12 cellular contexts compared by ENCODE assay signal in the genomic region with DNA sequence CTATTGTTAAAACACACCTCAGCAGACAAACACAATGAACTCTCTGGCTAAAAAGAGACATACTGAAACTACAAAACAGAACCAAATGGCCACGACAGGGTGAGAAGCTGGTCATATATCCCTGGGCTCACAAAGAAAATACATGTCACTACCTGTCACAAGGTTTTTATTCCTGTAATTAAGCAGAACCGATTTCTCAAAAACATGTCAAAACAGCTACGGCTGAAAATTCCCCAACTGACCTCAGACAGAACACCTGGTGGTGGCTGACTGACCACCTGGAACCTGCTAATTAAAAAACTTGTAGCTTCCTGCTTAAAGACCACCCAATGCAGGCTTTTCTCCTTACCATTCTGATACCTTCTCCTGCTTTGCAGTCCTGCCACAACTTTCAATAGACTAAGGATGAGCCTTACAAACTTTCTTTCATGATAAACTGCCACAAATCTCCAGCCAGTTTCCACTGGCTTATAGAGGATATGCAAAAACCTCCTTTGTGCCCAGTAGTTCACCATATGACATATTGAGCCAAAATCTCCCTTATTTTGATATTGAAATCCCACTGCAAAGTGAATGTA.
A peak's percentile ranks its signal among the peaks of the same experiment; 100 is the strongest.
DNase-seq lines count a peak whose midpoint lies in the region; ATAC-seq, FAIRE-seq and TF ChIP-seq lines count a peak whose summit lies in the region.
"Had no signal": no experiment of that assay in that cellular context is flagged by ENCODE, and none has a peak within 500 bp of the region (broad histone marks: within the 10 kb centered on the region; RNA-seq: fewer than 3 reads in every experiment).

No MANE protein-coding gene starts in this region.

- no peak overlapping the region for H3K4me2 ChIP-seq in PC-3 (ENCODE audit: low read length)

- no peaks in the 10 kb centered on the region for H3K79me2 ChIP-seq in PC-3 (ENCODE audit: low read length)

- peak; percentile 91 for ATAC-seq in GM19452 (IDR thresholded peaks at IDR 0.05; ENCODE audit: unreplicated experiment)
- peak; percentile 96 for ATAC-seq in HG02870 (IDR thresholded peaks at IDR 0.05; ENCODE audit: unreplicated experiment)
- ATAC-seq in HG03565 (IDR thresholded peaks at IDR 0.05; ENCODE audit: unreplicated experiment), result peak; percentile 89
- ATAC-seq in activated CD4-positive, CD25-positive, alpha-beta regulatory T cell treated with anti-CD3 and anti-CD28 coated beads, Interleukin-2, amount 50 U/mL, for 24 hours, result no peak
- ATAC-seq in PC-3, result no peak
- ATAC-seq: naive thymus-derived CD8-positive, alpha-beta T cell had no signal

- H3K4me3 ChIP-seq in PC-3 (ENCODE audit: low read length), result no peak overlapping the region
- H3K4me3 ChIP-seq: SJSA1 had no signal

- POLR2A ChIA-PET in PC-3 (lab: Charles Lee; ENCODE audit: unreplicated experiment), result no interaction called here

- CTCF ChIA-PET in PC-3 (lab: Charles Lee), result no interaction called here
- CTCF ChIA-PET in activated naive CD4-positive, alpha-beta T cell treated with anti-CD3 and anti-CD28 coated beads, Interleukin-2, amount 10 ng/mL, durations not matched to agents 7 days and 5 days (lab: Charles Lee), result no interaction called here

- peaks cover 5% of the 10 kb centered on the region for H3K9me3 Mint-ChIP-seq in activated naive CD4-positive, alpha-beta T cell treated with anti-CD3 and anti-CD28 coated beads, Interleukin-2, amount 10 ng/mL, durations not matched to agents 7 days and 5 days

- TF ChIP-seq CTCF in PC-3 (conservative IDR thresholded peaks at IDR 0.05; ENCODE audit: low read depth, low read length), result no peak

- no peak overlapping the region for H3K4me3 Mint-ChIP-seq in activated naive CD4-positive, alpha-beta T cell treated with anti-CD3 and anti-CD28 coated beads, Interleukin-2, amount 10 ng/mL, durations not matched to agents 7 days and 5 days
- H3K4me3 Mint-ChIP-seq: naive thymus-derived CD8-positive, alpha-beta T cell had no signal

- no peaks in the 10 kb centered on the region for H3K36me3 Mint-ChIP-seq in activated naive CD4-positive, alpha-beta T cell treated with anti-CD3 and anti-CD28 coated beads, Interleukin-2, amount 10 ng/mL, durations not matched to agents 7 days and 5 days
- H3K36me3 Mint-ChIP-seq: naive thymus-derived CD8-positive, alpha-beta T cell had no signal

- no peaks in the 10 kb centered on the region for H3K27me3 Mint-ChIP-seq in activated naive CD4-positive, alpha-beta T cell treated with anti-CD3 and anti-CD28 coated beads, Interleukin-2, amount 10 ng/mL, durations not matched to agents 7 days and 5 days
- H3K27me3 Mint-ChIP-seq: naive thymus-derived CD8-positive, alpha-beta T cell had no signal

- no peaks in the 10 kb centered on the region for H3K27me3 ChIP-seq in PC-3 (ENCODE audit: low read length)
- H3K27me3 ChIP-seq: SJSA1 had no signal

- no peak for TF ChIP-seq POLR2A in GM12891 (IDR thresholded peaks at IDR 0.05; ENCODE audit: low read depth, low read length)

- H3K36me3 ChIP-seq in PC-3 (ENCODE audit: low read depth, low read length), result no peaks in the 10 kb centered on the region
- H3K36me3 ChIP-seq: SJSA1 had no signal

- no peaks in the 10 kb centered on the region for H3K4me1 ChIP-seq in PC-3 (ENCODE audit: insufficient read depth, low read length)
- H3K4me1 ChIP-seq: SJSA1 had no signal

- no peaks in the 10 kb centered on the region for H4K20me1 ChIP-seq in PC-3 (ENCODE audit: low read length)

- DNase-seq in GM12891 (ENCODE audit: insufficient read length, low spot score), result peak; percentile 4
- no peak for DNase-seq in effector CD4-positive, alpha-beta T cell
- no peak for DNase-seq in PC-3
- no peak for DNase-seq in activated naive CD4-positive, alpha-beta T cell treated with anti-CD3 and anti-CD28 coated beads, Interleukin-2, amount 10 ng/mL, durations not matched to agents 7 days and 5 days
- DNase-seq: naive thymus-derived CD8-positive, alpha-beta T cell; NCI-H2029 treated with DMSO at 0.1 percent for 48 hours; stimulated activated CD4-positive, alpha-beta T cell treated with anti-CD3 and anti-CD28 coated beads, Interleukin-12 subunit alpha, Interleukin-12 subunit beta, amount 100 ng/mL, for 4 hours had no signal

- no peak for FAIRE-seq in GM12891 (lab: Jason Lieb, UNC)

- H3K9me3 ChIP-seq in PC-3 (ENCODE audit: low read length), result no peaks in the 10 kb centered on the region
- H3K9me3 ChIP-seq: SJSA1 had no signal

- intact Hi-C loops in PC-3 (cut with micrococcal nuclease), result no loop called here

- no peak overlapping the region for H3K27ac ChIP-seq in PC-3 (ENCODE audit: low read length)
- H3K27ac ChIP-seq: SJSA1 had no signal

- no peaks in the 10 kb centered on the region for H3K4me1 Mint-ChIP-seq in activated naive CD4-positive, alpha-beta T cell treated with anti-CD3 and anti-CD28 coated beads, Interleukin-2, amount 10 ng/mL, durations not matched to agents 7 days and 5 days
- H3K4me1 Mint-ChIP-seq: naive thymus-derived CD8-positive, alpha-beta T cell had no signal

- H3K9me2 ChIP-seq in PC-3 (replicated peaks; ENCODE audit: low read length), result no peaks in the 10 kb centered on the region

- no peak overlapping the region for H3K27ac Mint-ChIP-seq in activated naive CD4-positive, alpha-beta T cell treated with anti-CD3 and anti-CD28 coated beads, Interleukin-2, amount 10 ng/mL, durations not matched to agents 7 days and 5 days
- H3K27ac Mint-ChIP-seq: naive thymus-derived CD8-positive, alpha-beta T cell had no signal

- no peak overlapping the region for H3K9ac ChIP-seq in PC-3 (ENCODE audit: low read length)

- H2AFZ ChIP-seq in PC-3 (ENCODE audit: low read length), result no peak overlapping the region

- no TSS peak for BruUV-seq in PC-3 (replicated peaks; lab: Mats Ljungman, UMichigan)

- H3F3A ChIP-seq in PC-3 (ENCODE audit: low read length, unreplicated experiment), result no peaks in the 10 kb centered on the region

TF ChIP-seq in GM12891, 5 proteins besides CTCF, POLR2A, EP300 and RAD21:
- no peak for TF ChIP-seq POU2F2 (IDR thresholded peaks at IDR 0.05; ENCODE audit: low read depth, low read length)
- no peak for TF ChIP-seq TAF1 (IDR thresholded peaks at IDR 0.05; ENCODE audit: low read depth, low read length)
- TF ChIP-seq SPI1 (IDR thresholded peaks at IDR 0.05; ENCODE audit: low read depth, low read length), result peak; percentile 48; the same call in 1 of the 2 replicates

Comparison
In these comparisons a context has a peak if more than half of its experiments do, and no peak if none do; other contexts are left out.
1. ATAC-seq: peak in GM19452 (single experiment), HG02870 (single experiment) and HG03565 (single experiment); none in activated CD4-positive, CD25-positive, alpha-beta regulatory T cell treated with anti-CD3 and anti-CD28 coated beads, Interleukin-2, amount 50 U/mL, for 24 hours (0 of 2) and PC-3 (single experiment).